In genomic region chr2:165725421-165725820, GRCh38 we compare ENCODE assay signal across 13 cellular contexts.
DNase-seq lines count a peak whose midpoint lies in the region; ATAC-seq and TF ChIP-seq lines count a peak whose summit lies in the region.
"Had no signal": no experiment of that assay in that cellular context is flagged by ENCODE, and none has a peak within 500 bp of the region (broad histone marks: within the 10 kb centered on the region; RNA-seq: fewer than 3 reads in every experiment).

No MANE protein-coding gene starts in this region.

- ATAC-seq in GM19467 (IDR thresholded peaks at IDR 0.05; ENCODE audit: unreplicated experiment) = no peak
- ATAC-seq in GM21619 (IDR thresholded peaks at IDR 0.05; ENCODE audit: unreplicated experiment) = no peak
- ATAC-seq: GM23338 had no signal

- no peak overlapping the region for H3K4me3 ChIP-seq in BJ (ENCODE audit: low read depth, low read length)
- no peak overlapping the region for H3K4me3 ChIP-seq in astrocyte of the spinal cord (ENCODE audit: low read depth, low read length)
- H3K4me3 ChIP-seq: GM23338, right atrium auricular region had no signal

- no peak for TF ChIP-seq CTCF in BJ (IDR thresholded peaks at IDR 0.05; ENCODE audit: insufficient read depth, low read depth, low read length)
- no peak for TF ChIP-seq CTCF in astrocyte of the spinal cord (IDR thresholded peaks at IDR 0.05; ENCODE audit: low read depth, low read length)

- DNase-seq in BJ (ENCODE audit: low read depth) = peak; percentile 46
- peak; percentile 69 for DNase-seq in HS-5 (ENCODE audit: low read depth)
- peak; percentile 71 for DNase-seq in astrocyte of the spinal cord (ENCODE audit: low read depth, low spot score)
- peak; percentile 75 for DNase-seq in kidney glomerular epithelial cell (lab: John Stamatoyannopoulos, UW)
- DNase-seq in putamen (ENCODE audit: low spot score) = no peak
- no peak for DNase-seq in HT-29 (ENCODE audit: low spot score)
- DNase-seq: activated T-cell treated with anti-CD3 and anti-CD28 coated beads, Interleukin-2, amount 50 U/mL, for 24 hours; NCI-H748 treated with DMSO at 0.1 percent for 48 hours; SHP77 treated with DMSO at 0.1 percent for 48 hours had no signal

- POLR2A ChIA-PET in BJ (lab: Charles Lee) = no interaction called here

- no peaks in the 10 kb centered on the region for H3K27me3 ChIP-seq in BJ (ENCODE audit: control insufficient read depth, insufficient read depth, low read length)
- H3K27me3 ChIP-seq: right atrium auricular region had no signal

- CTCF ChIA-PET in BJ (lab: Yijun Ruan, JAX) = no interaction called here

- no peaks in the 10 kb centered on the region for H3K36me3 ChIP-seq in BJ (ENCODE audit: control insufficient read depth, insufficient read depth, low read length)
- H3K36me3 ChIP-seq: right atrium auricular region had no signal

- in situ Hi-C loops in astrocyte of the spinal cord (cut with HindIII; ENCODE audit: low sequenced_read_pairs) = no loop called here

Comparison
In these comparisons a context has a peak if more than half of its experiments do, and no peak if none do; other contexts are left out.
1. DNase-seq: peak in BJ (single experiment), HS-5 (single experiment), astrocyte of the spinal cord (single experiment) and kidney glomerular epithelial cell (single experiment); none in putamen (single experiment) and HT-29 (single experiment).